In genomic region chr19:33064778-33065550, GRCh38 we compare ENCODE assay signal across 1 cellular context.
TF ChIP-seq lines count a peak whose summit lies in the region.

Gene RHPN2, minus strand, starts transcription at chr19:33064888. Its CDS starts 36 bp downstream, at chr19:33064852.

TF ChIP-seq in HepG2, 621 proteins besides CTCF, POLR2A, EP300 and RAD21 (continued from another document and continues in another):
- TF ChIP-seq LBX2 (CRISPR knock-in tag; IDR thresholded peaks at IDR 0.05; ENCODE audit: borderline replicate concordance) (no peak), NR2C2 (CRISPR knock-in tag; IDR thresholded peaks at IDR 0.05; ENCODE audit: borderline replicate concordance) (no peak), ESRRA (CRISPR knock-in tag; IDR thresholded peaks at IDR 0.05; ENCODE audit: low read depth) (no peak), ZNF431 (CRISPR knock-in tag; IDR thresholded peaks at IDR 0.05; ENCODE audit: borderline replicate concordance, low read depth) (peak; percentile 28; the same call in 1 of the 2 replicates), PRDM4 (CRISPR knock-in tag; IDR thresholded peaks at IDR 0.05; ENCODE audit: borderline replicate concordance) (no peak), FLYWCH1 (CRISPR knock-in tag; IDR thresholded peaks at IDR 0.05) (no peak), YEATS2 (CRISPR knock-in tag; IDR thresholded peaks at IDR 0.05; ENCODE audit: borderline replicate concordance) (no peak), ZNF318 (CRISPR knock-in tag; IDR thresholded peaks at IDR 0.05) (no peak), REXO4 (CRISPR knock-in tag; IDR thresholded peaks at IDR 0.05; ENCODE audit: borderline replicate concordance) (no peak), SMARCE1 (IDR thresholded peaks at IDR 0.05; ENCODE audit: borderline replicate concordance) (no peak), ZNF567 (CRISPR knock-in tag; IDR thresholded peaks at IDR 0.05; ENCODE audit: borderline replicate concordance) (no peak), ATF5 (CRISPR knock-in tag; IDR thresholded peaks at IDR 0.05; ENCODE audit: low read depth) (no peak), SSRP1 (CRISPR knock-in tag; IDR thresholded peaks at IDR 0.05) (no peak), GFI1 (CRISPR knock-in tag; IDR thresholded peaks at IDR 0.05; ENCODE audit: borderline replicate concordance) (no peak), ZNF572 (CRISPR knock-in tag; IDR thresholded peaks at IDR 0.05) (no peak), AHR (CRISPR knock-in tag; IDR thresholded peaks at IDR 0.05) (0 out of 2 replicates have a peak, but pooled peaks have one; percentile 20), SRF (IDR thresholded peaks at IDR 0.05; ENCODE audit: low read depth, low read length) (no peak), ZBTB46 (CRISPR knock-in tag; IDR thresholded peaks at IDR 0.05; ENCODE audit: borderline replicate concordance) (no peak), ZMYM3 (CRISPR knock-in tag; IDR thresholded peaks at IDR 0.05) (peak; percentile 46; the same call in 1 of the 2 replicates), ZSCAN22 (CRISPR knock-in tag; IDR thresholded peaks at IDR 0.05) (no peak), PRDM10 (CRISPR knock-in tag; IDR thresholded peaks at IDR 0.05; ENCODE audit: low read depth) (no peak), ZBTB38 (CRISPR knock-in tag; IDR thresholded peaks at IDR 0.05) (peak; percentile 92), ZC3H13 (CRISPR knock-in tag; IDR thresholded peaks at IDR 0.05) (peak; percentile 42; the same call in 1 of the 2 replicates), TAF1 (CRISPR knock-in tag; IDR thresholded peaks at IDR 0.05) (peak; percentile 75), TOE1 (CRISPR knock-in tag; IDR thresholded peaks at IDR 0.05) (no peak), ZBTB20 (CRISPR knock-in tag; IDR thresholded peaks at IDR 0.05; ENCODE audit: borderline replicate concordance, low read depth) (no peak), SOX6 (IDR thresholded peaks at IDR 0.05) (no peak), SOX6 (CRISPR knock-in tag; IDR thresholded peaks at IDR 0.05) (peak; percentile 36; the same call in 1 of the 2 replicates), ZGPAT (CRISPR knock-in tag; IDR thresholded peaks at IDR 0.05) (peak; percentile 45; the same call in 1 of the 2 replicates), ZNF768 (CRISPR knock-in tag; IDR thresholded peaks at IDR 0.05) (no peak), PCBP1 (IDR thresholded peaks at IDR 0.05; ENCODE audit: borderline replicate concordance, low read depth, low read length) (no peak), ZNF619 (CRISPR knock-in tag; IDR thresholded peaks at IDR 0.05) (no peak), ZNF275 (CRISPR knock-in tag; IDR thresholded peaks at IDR 0.05; ENCODE audit: borderline replicate concordance) (no peak)
